25 cellular contexts compared by ENCODE assay signal in genomic region chr3:129365296-129365695, GRCh38.
"Had no signal": no experiment of that assay in that cellular context is flagged by ENCODE, and none has a peak within 500 bp of the region (broad histone marks: within the 10 kb centered on the region; RNA-seq: fewer than 3 reads in every experiment).

No MANE protein-coding gene starts in this region.

- H3K4me3 ChIP-seq: colonic mucosa, esophagus squamous epithelium, left lung, prostate gland, skin epidermis, suprapubic skin had no signal

- H3K4me3 Mint-ChIP-seq: activated naive CD8-positive, alpha-beta T cell treated with anti-CD3 and anti-CD28 coated beads, Interleukin-2, amount 10 ng/mL, durations not matched to agents 7 days and 5 days; activated T-helper 1 cell treated with anti-CD3 and anti-CD28 coated beads, Interleukin-12 subunit alpha, Interleukin-12 subunit beta, Interleukin-2, Interleukin-4 antibody, amounts not matched to agents 30 ng/mL and 10 ng/mL and 1 ng/mL, durations not matched to agents 14 hours and 24 hours and 36 hours; brain; memory B cell; natural killer cell; T-helper 1 cell treated with Interleukin-12 subunit alpha and Interleukin-12 subunit beta and Interleukin-4 antibody, amounts not matched to agents 30 μg/mL and 1 μg/mL, for 36 hours had no signal

- H3K4me1 ChIP-seq: colonic mucosa, esophagus squamous epithelium, left lung, prostate gland, suprapubic skin had no signal

- H3K27me3 Mint-ChIP-seq: activated naive CD8-positive, alpha-beta T cell treated with anti-CD3 and anti-CD28 coated beads, Interleukin-2, amount 10 ng/mL, durations not matched to agents 7 days and 5 days; brain had no signal

- H3K9me3 ChIP-seq: colonic mucosa, esophagus squamous epithelium, left lung, prostate gland, suprapubic skin had no signal

- DNase-seq: activated CD4-positive, alpha-beta T cell treated with anti-CD3 and anti-CD28 coated beads, Interleukin-2, amount 50 U/mL, for 1 hour; activated CD8-positive, alpha-beta memory T cell treated with anti-CD3 and anti-CD28 coated beads for 24 hours; activated naive CD4-positive, alpha-beta T cell; activated naive CD8-positive, alpha-beta T cell treated with anti-CD3 and anti-CD28 coated beads, Interleukin-2, amount 10 ng/mL, durations not matched to agents 7 days and 5 days; central memory CD4-positive, alpha-beta T cell; colonic mucosa; esophagus squamous epithelium; hypothalamus; kidney; left lung; natural killer cell; nucleus accumbens; stimulated activated CD4-positive, alpha-beta T cell treated with anti-CD3 and anti-CD28 coated beads, Interleukin-15, amount 100 ng/mL, for 24 hours; stimulated activated CD4-positive, alpha-beta T cell treated with anti-CD3 and anti-CD28 coated beads, Interleukin-4, amount 100 ng/mL, for 1 hour; stimulated activated naive CD4-positive, alpha-beta T cell treated with Interleukin-2 at 50 U/mL for 16 hours; trophoblast cell had no signal

- H3K27me3 ChIP-seq: colonic mucosa, left lung, suprapubic skin had no signal

- ATAC-seq: activated CD4-positive, CD25-positive, alpha-beta regulatory T cell treated with anti-CD3 and anti-CD28 coated beads, Interleukin-2, amount 50 U/mL, for 24 hours; left lung; natural killer cell had no signal

- H3K27ac Mint-ChIP-seq: activated naive CD8-positive, alpha-beta T cell treated with anti-CD3 and anti-CD28 coated beads, Interleukin-2, amount 10 ng/mL, durations not matched to agents 7 days and 5 days; activated T-helper 1 cell treated with anti-CD3 and anti-CD28 coated beads, Interleukin-12 subunit alpha, Interleukin-12 subunit beta, Interleukin-2, Interleukin-4 antibody, amounts not matched to agents 30 ng/mL and 10 ng/mL and 1 ng/mL, durations not matched to agents 14 hours and 24 hours and 36 hours; memory B cell; natural killer cell; T-helper 1 cell treated with Interleukin-12 subunit alpha and Interleukin-12 subunit beta and Interleukin-4 antibody, amounts not matched to agents 30 μg/mL and 1 μg/mL, for 36 hours had no signal

- H3K27ac ChIP-seq: colonic mucosa, esophagus squamous epithelium, left lung, prostate gland, skin epidermis, suprapubic skin had no signal

- H3K4me1 Mint-ChIP-seq: activated naive CD8-positive, alpha-beta T cell treated with anti-CD3 and anti-CD28 coated beads, Interleukin-2, amount 10 ng/mL, durations not matched to agents 7 days and 5 days; memory B cell; natural killer cell had no signal

- H3K36me3 Mint-ChIP-seq: activated naive CD8-positive, alpha-beta T cell treated with anti-CD3 and anti-CD28 coated beads, Interleukin-2, amount 10 ng/mL, durations not matched to agents 7 days and 5 days; natural killer cell had no signal

- H3K9me3 Mint-ChIP-seq: activated naive CD8-positive, alpha-beta T cell treated with anti-CD3 and anti-CD28 coated beads, Interleukin-2, amount 10 ng/mL, durations not matched to agents 7 days and 5 days; activated T-helper 1 cell treated with anti-CD3 and anti-CD28 coated beads, Interleukin-12 subunit alpha, Interleukin-12 subunit beta, Interleukin-2, Interleukin-4 antibody, amounts not matched to agents 30 ng/mL and 10 ng/mL and 1 ng/mL, durations not matched to agents 14 hours and 24 hours and 36 hours; natural killer cell; T-helper 1 cell treated with Interleukin-12 subunit alpha and Interleukin-12 subunit beta and Interleukin-4 antibody, amounts not matched to agents 30 μg/mL and 1 μg/mL, for 36 hours had no signal

- H3K36me3 ChIP-seq: colonic mucosa, esophagus squamous epithelium, left lung, prostate gland, suprapubic skin had no signal

- FAIRE-seq: kidney, TTC549 had no signal
